In genomic region chr12:81797100-81797499, GRCh38 we compare ENCODE assay signal across 8 cellular contexts. TPM values are rescaled to one million over a fixed set of nuclear protein-coding genes. Genes with fewer than 3 reads are reported as not detected.
DNase-seq lines count a peak whose midpoint lies in the region; ATAC-seq and TF ChIP-seq lines count a peak whose summit lies in the region.

No MANE protein-coding gene starts in this region.

- DNase-seq in AG10803 (ENCODE audit: low read depth) (no peak), NCI-H1105 treated with DMSO at 0.1 percent for 48 hours (lab: John Stamatoyannopoulos, UW) (peak; percentile 2), epithelial cell of proximal tubule (ENCODE audit: low read depth) (no peak), putamen (ENCODE audit: low spot score) (no peak), occipital lobe (lab: John Stamatoyannopoulos, UW) (no peak)

- ATAC-seq in GM18867 (IDR thresholded peaks at IDR 0.05; ENCODE audit: unreplicated experiment) (peak; percentile 61), HG02798 (IDR thresholded peaks at IDR 0.05; ENCODE audit: poor library complexity, unreplicated experiment) (no peak), HG03196 (IDR thresholded peaks at IDR 0.05; ENCODE audit: unreplicated experiment) (no peak)

- TF ChIP-seq CTCF in AG10803 (conservative IDR thresholded peaks at IDR 0.05; ENCODE audit: low read length) (peak; percentile 47), epithelial cell of proximal tubule (conservative IDR thresholded peaks at IDR 0.05; ENCODE audit: low read depth, low read length) (peak; percentile 56)

- H3K4me3 ChIP-seq in AG10803 (ENCODE audit: low read length) (no peak overlapping the region), epithelial cell of proximal tubule (ENCODE audit: low read depth, low read length) (no peak overlapping the region)

RNA-seq across cellular contexts. Expression of gene PPFIA2, which starts 38.0 kb away (rescaled TPM):
- total RNA-seq in epithelial cell of proximal tubule (0.06 and 0.80 TPM in 2 replicates), occipital lobe (237 TPM)

Comparison
In these comparisons a context has a peak if more than half of its experiments do, and no peak if none do; other contexts are left out.
1. RNA of gene PPFIA2, which starts 38.0 kb away (total RNA-seq): 237 TPM in occipital lobe (single experiment); 0.06 to 0.80 TPM in epithelial cell of proximal tubule; every median in the first group is over 100 times any median in the second.